ENCODE assay signal across 4 cellular contexts in the genomic region with DNA sequence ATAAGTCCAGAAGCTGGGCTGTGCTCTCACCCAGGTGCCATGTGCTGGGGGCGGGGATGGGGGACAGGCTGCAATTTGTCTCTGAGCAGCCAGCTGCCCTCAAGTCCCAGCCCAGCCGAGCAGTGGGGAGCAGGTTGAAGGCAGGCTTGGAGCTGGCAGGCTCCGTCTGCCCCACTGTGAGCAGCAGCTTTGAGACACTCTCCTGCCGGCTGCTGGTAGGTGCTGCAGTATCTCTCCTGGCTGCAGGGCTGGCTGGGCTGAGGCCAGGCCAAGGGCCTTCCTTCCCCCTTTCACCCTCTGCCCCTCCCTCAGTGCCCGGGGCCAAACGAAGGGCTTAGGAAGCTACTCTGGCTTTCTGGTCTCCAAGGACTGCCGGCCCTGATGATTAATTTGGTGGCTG. TPM values are rescaled to one million over a fixed set of nuclear protein-coding genes. Genes with fewer than 3 reads are reported as not detected.
"Had no signal": no experiment of that assay in that cellular context is flagged by ENCODE, and none has a peak within 500 bp of the region (broad histone marks: within the 10 kb centered on the region; RNA-seq: fewer than 3 reads in every experiment).

No MANE protein-coding gene starts in this region.

RNA-seq across cellular contexts. Expression of a gene that starts 50.6 kb away (rescaled TPM):
- total RNA-seq: LHCN-M2, SK-MEL-5 had no signal
- polyA plus RNA-seq: IgD-negative memory B cell, SK-N-SH had no signal
